ENCODE assay signal across 12 cellular contexts in genomic region chr6:134589512-134589911, GRCh38.
DNase-seq lines count a peak whose midpoint lies in the region; ATAC-seq, FAIRE-seq and TF ChIP-seq lines count a peak whose summit lies in the region.
"Had no signal": no experiment of that assay in that cellular context is flagged by ENCODE, and none has a peak within 500 bp of the region (broad histone marks: within the 10 kb centered on the region; RNA-seq: fewer than 3 reads in every experiment).

No MANE protein-coding gene starts in this region.

- H3K4me3 ChIP-seq in lower lobe of right lung, result no peak overlapping the region
- H3K4me3 ChIP-seq: BLaER1 treated with 17β-estradiol and CSF1 and Interleukin-3, amounts not matched to agents 10 nM and 100 nM had no signal

- intact Hi-C loops in CD14-positive monocyte (cut with micrococcal nuclease) (no loop called here), lower lobe of right lung (cut with DNase I) (no loop called here)

- peaks cover 0 to 2% (median 0%) of the 10 kb centered on the region in 7 donors for H3K9me3 Mint-ChIP-seq in CD14-positive monocyte

- CTCF ChIA-PET in GM10248 (lab: Yijun Ruan, JAX), result interaction anchor here (1.6 to 2.2 kb wide), 3 partner anchors 34 to 433 kb away, joined by 3 to 4 read pairs (median 4); no protein-coding TSS in a partner anchor

- no peaks in the 10 kb centered on the region for H3K36me3 ChIP-seq in lower lobe of right lung
- H3K36me3 ChIP-seq: BLaER1 treated with 17β-estradiol and CSF1 and Interleukin-3, amounts not matched to agents 10 nM and 100 nM had no signal

- DNase-seq in AG08395 (ENCODE audit: low spot score) (peak; percentile 92), HTR-8/SVneo (ENCODE audit: insufficient read length, low spot score) (peak; percentile 80), brain pericyte (ENCODE audit: low read depth, low spot score) (peak; percentile 88), islet precursor cell (peak; percentile 91), CD14-positive monocyte (ENCODE audit: low spot score) (no peak), GM10248 (ENCODE audit: extremely low spot score) (no peak), lower lobe of right lung (no peak), NCI-H187 (lab: John Stamatoyannopoulos, UW) (no peak)
- DNase-seq: activated CD8-positive, alpha-beta T cell treated with anti-CD3 and anti-CD28 coated beads, Interleukin-2, amount 10 ng/mL, durations not matched to agents 7 days and 5 days; anterior cingulate cortex; NCI-H345 had no signal

- peaks cover 9% of the 10 kb centered on the region for H3K4me1 Mint-ChIP-seq in CD14-positive monocyte

- H3K27ac Mint-ChIP-seq in CD14-positive monocyte, result no peak overlapping the region
- H3K27ac Mint-ChIP-seq: activated CD8-positive, alpha-beta T cell treated with anti-CD3 and anti-CD28 coated beads, Interleukin-2, amount 10 ng/mL, durations not matched to agents 7 days and 5 days had no signal

- H3K9me3 ChIP-seq in lower lobe of right lung, result no peaks in the 10 kb centered on the region

- POLR2A ChIA-PET in GM10248 (lab: Yijun Ruan, JAX), result no interaction called here

- peak; percentile 89 for FAIRE-seq in HTR-8/SVneo (lab: Jason Lieb, UNC)

- no peaks in the 10 kb centered on the region for H3K27me3 ChIP-seq in lower lobe of right lung (ENCODE audit: low read depth)
- H3K27me3 ChIP-seq: BLaER1 treated with 17β-estradiol and CSF1 and Interleukin-3, amounts not matched to agents 10 nM and 100 nM had no signal

- H3K27me3 Mint-ChIP-seq in CD14-positive monocyte (ENCODE audit: low read depth in 3 of 3), result peaks cover 0 to 2% (median 0%) of the 10 kb centered on the region in 3 donors

- no peak for ATAC-seq in lower lobe of right lung
- ATAC-seq: activated CD8-positive, alpha-beta T cell treated with anti-CD3 and anti-CD28 coated beads, Interleukin-2, amount 10 ng/mL, durations not matched to agents 7 days and 5 days had no signal

- H3K36me3 Mint-ChIP-seq in CD14-positive monocyte, result no peaks in the 10 kb centered on the region

- TF ChIP-seq CTCF in CD14-positive monocyte (IDR thresholded peaks at IDR 0.05) (no peak), GM10248 (IDR thresholded peaks at IDR 0.05; ENCODE audit: control extremely low read depth, extremely low read depth, low read depth, missing control alignments) (no peak), lower lobe of right lung (IDR thresholded peaks at IDR 0.05) (no peak)

- H3K4me3 Mint-ChIP-seq in CD14-positive monocyte, result no peak overlapping the region
- H3K4me3 Mint-ChIP-seq: activated CD8-positive, alpha-beta T cell treated with anti-CD3 and anti-CD28 coated beads, Interleukin-2, amount 10 ng/mL, durations not matched to agents 7 days and 5 days had no signal

- no peaks in the 10 kb centered on the region for H3K4me1 ChIP-seq in lower lobe of right lung

- no peak overlapping the region for H3K27ac ChIP-seq in lower lobe of right lung
- H3K27ac ChIP-seq: BLaER1 treated with 17β-estradiol and CSF1 and Interleukin-3, amounts not matched to agents 10 nM and 100 nM had no signal

Comparison
In these comparisons a context has a peak if more than half of its experiments do, and no peak if none do; other contexts are left out.
1. DNase-seq: peak in AG08395 (single experiment), HTR-8/SVneo (single experiment), brain pericyte (single experiment) and islet precursor cell (single experiment); none in CD14-positive monocyte (single experiment), GM10248 (single experiment), lower lobe of right lung (single experiment) and NCI-H187 (0 of 2).